8 cellular contexts compared by ENCODE assay signal in the genomic region with DNA sequence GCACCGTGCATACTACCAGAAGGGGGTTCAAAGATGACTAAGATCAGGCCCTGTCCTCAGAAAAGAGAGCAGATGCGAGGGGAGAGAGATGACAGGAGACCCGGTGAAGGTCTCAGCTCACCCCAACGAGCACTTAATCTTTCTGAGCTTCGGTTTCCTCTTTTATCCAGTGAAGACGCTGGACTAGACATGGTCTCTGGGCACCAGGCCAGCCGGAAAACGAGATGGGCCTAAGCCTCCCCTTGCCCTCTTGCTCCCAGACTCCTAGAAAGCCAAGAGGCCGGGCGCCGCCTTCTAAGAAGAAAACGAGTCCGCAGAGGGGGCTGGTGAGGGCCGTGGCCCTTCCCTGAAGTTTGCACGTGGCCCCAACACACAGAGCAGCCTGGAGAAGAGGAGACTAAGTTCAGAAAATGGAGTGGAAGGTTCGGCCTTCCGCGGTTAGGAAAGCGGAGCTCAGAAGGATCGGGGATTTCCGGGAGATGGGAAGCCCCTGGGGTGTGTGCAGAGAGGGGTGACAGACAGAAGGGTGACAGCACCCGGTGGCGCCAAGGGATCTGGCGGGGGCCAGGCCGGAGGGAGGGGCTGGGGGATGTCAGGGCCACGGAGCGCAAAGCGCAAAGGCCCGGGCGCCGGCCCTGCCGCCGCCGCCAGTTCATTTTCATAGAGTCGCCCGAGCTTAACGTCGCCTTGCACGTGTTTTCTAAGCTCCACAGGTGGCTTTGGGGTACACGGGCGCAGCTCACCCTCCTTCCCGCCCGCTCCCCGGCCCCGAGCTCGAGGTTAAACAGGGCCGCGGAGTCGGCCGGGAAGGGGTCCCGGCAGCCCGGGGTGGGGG. TPM values are rescaled to one million over a fixed set of nuclear protein-coding genes. Genes with fewer than 3 reads are reported as not detected.
DNase-seq lines count a peak whose midpoint lies in the region; ATAC-seq, FAIRE-seq and TF ChIP-seq lines count a peak whose summit lies in the region.

No MANE protein-coding gene starts in this region.

- intact Hi-C loops in GM12878 (cut with micrococcal nuclease; ENCODE audit: unreplicated experiment): loop anchor here (5.0 kb wide), 1 partner anchor 46 kb away; no protein-coding TSS in a partner anchor
- intact Hi-C loops in MCF 10A (cut with micrococcal nuclease): no loop called here

- 0 out of 2 replicates have a peak overlapping the region, but pooled peaks have one; percentile 18 for H2AFZ ChIP-seq in GM12878 (ENCODE audit: control insufficient read depth, low read depth, low read length)

- no peaks in the 10 kb centered on the region for H3K27me3 ChIP-seq in GM12878 (replicated peaks in 1 of 2; ENCODE audit: control insufficient read depth in 2 of 2, insufficient read depth in 2 of 2, low read length in 1 of 2)
- peaks cover 0 to 2% of the 10 kb centered on the region in 2 donors for H3K27me3 ChIP-seq in mucosa of rectum (ENCODE audit: control insufficient read depth in 2 of 2, insufficient read depth in 2 of 2, low read length in 2 of 2)

- peak overlapping the region; percentile 81 for H3K4me2 ChIP-seq in GM12878 (ENCODE audit: control insufficient read depth, insufficient read depth)

- SMC1A ChIA-PET in GM12878 (lab: Charles Lee; ENCODE audit: uncharacterized antibody, unreplicated experiment): interaction anchor here (0.8 to 5.0 kb wide), 9 partner anchors 10 to 105 kb away, joined by 3 to 35 read pairs (median 16); no protein-coding TSS in a partner anchor

- H3K4me1 ChIP-seq in GM12878 (ENCODE audit: control insufficient read depth, insufficient read depth, low read length) (peaks cover 13% of the 10 kb centered on the region), mucosa of rectum (ENCODE audit: control insufficient read depth in 2 of 2, insufficient read depth in 2 of 2, low read length in 2 of 2) (peaks cover 10 to 31% of the 10 kb centered on the region in 2 donors)

- H3K36me3 Mint-ChIP-seq in MCF 10A (ENCODE audit: insufficient read depth, unreplicated experiment): peaks cover 12% of the 10 kb centered on the region

- no peaks in the 10 kb centered on the region for H3K9me3 Mint-ChIP-seq in MCF 10A (ENCODE audit: unreplicated experiment)

- peak; percentile 84 for FAIRE-seq in GM12878 (lab: Jason Lieb, UNC)

- CTCF ChIA-PET in GM12878 (lab: Yijun Ruan, JAX): interaction anchor here (0.9 to 4.0 kb wide), 11 partner anchors 10 to 105 kb away, joined by 3 to 41 read pairs (median 6); no protein-coding TSS in a partner anchor
- CTCF ChIA-PET in MCF 10A (lab: Yijun Ruan, JAX): interaction anchor here (0.6 kb wide), 2 partner anchors 12 to 326 kb away, joined by 3 to 5 read pairs; no protein-coding TSS in a partner anchor

- H3K27ac ChIP-seq in GM12878 (ENCODE audit: control insufficient read depth, insufficient read depth): peak overlapping the region; percentile 82
- H3K27ac ChIP-seq in mucosa of rectum (ENCODE audit: low read depth in 2 of 2, low read length in 2 of 2): peak overlapping the region; percentile 38 to 44

- no peak for TF ChIP-seq RAD21 in GM12878 (IDR thresholded peaks at IDR 0.05; ENCODE audit: insufficient read depth, low read depth, low read length)

- WGBS in GM12878 (ENCODE audit: insufficient coverage, insufficient replicate concordance, low lambda C conversion rate, missing lambda C conversion rate): under 1% methylated on average over 52 of the region's 52 CpGs

- H3K4me3 Mint-ChIP-seq in MCF 10A (ENCODE audit: unreplicated experiment): no peak overlapping the region

- RAD21 ChIA-PET in GM12878 (lab: Charles Lee; ENCODE audit: unreplicated experiment): interaction anchor here (0.7 to 5.1 kb wide), 12 partner anchors 9 to 105 kb away, joined by 3 to 50 read pairs (median 13); no protein-coding TSS in a partner anchor

- in situ Hi-C loops in GM12878 (cut with MboI): no loop called here

- TF ChIP-seq POLR2A in NB4 (IDR thresholded peaks at IDR 0.05; ENCODE audit: extremely low read depth, insufficient read length) (no peak), GM12878 (IDR thresholded peaks at IDR 0.05; ENCODE audit: low read depth, low read length) (peak; percentile 65)

- ATAC-seq in GM18909 (IDR thresholded peaks at IDR 0.05; ENCODE audit: poor library complexity, unreplicated experiment) (peak; percentile 44), GM12878 (peak; percentile 85), HG02588 (IDR thresholded peaks at IDR 0.05; ENCODE audit: unreplicated experiment) (no peak)

- H4K20me1 ChIP-seq in GM12878 (ENCODE audit: control insufficient read depth, insufficient read depth): no peaks in the 10 kb centered on the region

- TF ChIP-seq CTCF in NB4 (IDR thresholded peaks at IDR 0.05; ENCODE audit: low read depth, low read length): no peak
- TF ChIP-seq CTCF in GM12878 (IDR thresholded peaks at IDR 0.05 in 2 of 3, conservative IDR thresholded peaks at IDR 0.05 in 1 of 3; ENCODE audit: control insufficient read depth in 2 of 3, extremely low read depth in 1 of 3, insufficient read depth in 1 of 3, low read depth in 3 of 3, low read length in 3 of 3): no peak
- no peak for TF ChIP-seq CTCF in MCF 10A (IDR thresholded peaks at IDR 0.05; ENCODE audit: unreplicated experiment)

- H3K9me3 ChIP-seq in GM12878 (replicated peaks; ENCODE audit: control insufficient read depth, insufficient read depth, low read length): no peaks in the 10 kb centered on the region
- no peaks in the 10 kb centered on the region for H3K9me3 ChIP-seq in mucosa of rectum (ENCODE audit: control insufficient read depth in 2 of 2, low read length in 2 of 2)

- DNase-seq in Ammon's horn (ENCODE audit: low spot score) (peak; percentile 37), NB4 (ENCODE audit: low read depth) (peak; percentile 59), GM12878 (ENCODE audit: low read depth, low spot score) (peak; percentile 32), MCF 10A (ENCODE audit: unreplicated experiment) (no peak), DMS114 treated with DMSO at 0.1 percent for 48 hours (lab: John Stamatoyannopoulos, UW; ENCODE audit: unreplicated experiment) (no peak)

- H3K4me1 Mint-ChIP-seq in MCF 10A (ENCODE audit: insufficient read depth, unreplicated experiment): peaks cover 13% of the 10 kb centered on the region

- peaks cover 15% of the 10 kb centered on the region for H3K27me3 Mint-ChIP-seq in MCF 10A (ENCODE audit: insufficient read depth, unreplicated experiment)

- POLR2A ChIA-PET in GM12878 (lab: Charles Lee) (interaction anchor here (0.6 to 3.8 kb wide), 12 partner anchors 10 to 161 kb away, joined by 3 to 24 read pairs (median 6); no protein-coding TSS in a partner anchor), MCF 10A (lab: Yijun Ruan, JAX) (interaction anchor here (0.6 kb wide), 1 partner anchor 319 kb away, joined by 3 read pairs; no protein-coding TSS in a partner anchor)

- no TSS peak for BruUV-seq in GM12878 (replicated peaks; lab: Mats Ljungman, UMichigan)
- no TSS peak for BruUV-seq in MCF 10A (replicated peaks; lab: Mats Ljungman, UMichigan)

- H3K27ac Mint-ChIP-seq in MCF 10A (ENCODE audit: low read depth, unreplicated experiment): no peak overlapping the region

- H3K9ac ChIP-seq in GM12878 (ENCODE audit: control insufficient read depth, insufficient read depth, low read length): peak overlapping the region; percentile 85
- peak overlapping the region; percentile 48 to 63 for H3K9ac ChIP-seq in mucosa of rectum (ENCODE audit: low read depth in 1 of 2, low read length in 2 of 2)

- peaks cover 63% of the 10 kb centered on the region for H3K79me2 ChIP-seq in GM12878 (ENCODE audit: control insufficient read depth, insufficient read depth, low read length)

- peak overlapping the region; percentile 67 for H3K4me3 ChIP-seq in NB4 (ENCODE audit: low read depth, low read length)
- H3K4me3 ChIP-seq in GM12878: peak overlapping the region; percentile 94
- H3K4me3 ChIP-seq in mucosa of rectum (ENCODE audit: low read length in 2 of 2): peak overlapping the region; percentile 64 to 72

- H3K36me3 ChIP-seq in GM12878 (ENCODE audit: control insufficient read depth in 2 of 2, insufficient read depth in 2 of 2, low read length in 1 of 2): peaks cover 6 to 14% of the 10 kb centered on the region in 2 experiments
- H3K36me3 ChIP-seq in mucosa of rectum (ENCODE audit: control insufficient read depth in 2 of 2, insufficient read depth in 2 of 2, low read length in 2 of 2): peaks cover 8% of the 10 kb centered on the region in 2 donors

- TF ChIP-seq EP300 in GM12878 (IDR thresholded peaks at IDR 0.05; ENCODE audit: borderline replicate concordance in 1 of 2, control insufficient read depth in 1 of 2, low read depth in 2 of 2, low read length in 2 of 2): no peak

RNA-seq across cellular contexts. Expression of a gene that starts 42.1 kb away (rescaled TPM):
- total RNA-seq in GM12878 (2013; cell fraction: nucleolus; rRNA removed): not detected in 2 replicates
- total RNA-seq in GM12878 (2014; rRNA removed) (not detected in 2 replicates), GM12878 (2014; rRNA removed; fragmentation: Illumina TruSeq; extraction: Trizol) (not detected in 2 replicates), GM12878 (2021) (not detected in 2 replicates), MCF 10A (2022) (not detected in 2 replicates)
- polyA plus RNA-seq in GM12878 (2011; ENCODE audit: low read depth): not detected
- polyA plus RNA-seq in GM12878 (2011; rRNA removed) (not detected in 2 replicates), GM12878 (2014; fragmentation: Illumina TruSeq; extraction: Trizol) (not detected in 2 replicates), GM12878 (2014; fragmentation: Nextera tagmentation; extraction: Ambion mirVana) (not detected), GM12878 (2014; rRNA removed) (not detected in 2 replicates), GM12878 (2016; fragmentation: Nextera tagmentation; extraction: Ambion mirVana) (not detected)
- polyA plus RNA-seq in GM12878 (2011; cell fraction: cytosol; rRNA removed): not detected in 2 replicates
- polyA plus RNA-seq in GM12878 (2011; cell fraction: nucleus; rRNA removed): not detected in 2 replicates
- polyA plus RNA-seq in GM12878 (2012): not detected in 2 replicates
- polyA minus RNA-seq in GM12878 (2011; rRNA and poly(A)+ RNA removed): not detected in 2 replicates
- not detected in 2 replicates for polyA minus RNA-seq in GM12878 (2011; cell fraction: cytosol; rRNA and poly(A)+ RNA removed)
- not detected in 2 replicates for polyA minus RNA-seq in GM12878 (2011; cell fraction: nucleus; rRNA and poly(A)+ RNA removed)

RNA-seq across cellular contexts. Expression of a gene that starts 48.4 kb away (rescaled TPM):
- 192 and 258 TPM in 2 replicates for total RNA-seq in GM12878 (2013; cell fraction: nucleolus; rRNA removed)
- total RNA-seq in GM12878 (2014; rRNA removed): 35.6 and 49.4 TPM in 2 replicates
- 20.8 and 24.4 TPM in 2 replicates for total RNA-seq in GM12878 (2014; rRNA removed; fragmentation: Illumina TruSeq; extraction: Trizol)
- total RNA-seq in GM12878 (2021): 101 and 112 TPM in 2 replicates
- 36.8 TPM for polyA plus RNA-seq in GM12878 (2011; ENCODE audit: low read depth)
- 17.6 and 41.4 TPM in 2 replicates for polyA plus RNA-seq in GM12878 (2011; rRNA removed)
- polyA plus RNA-seq in GM12878 (2011; cell fraction: cytosol; rRNA removed): 34.7 and 44.4 TPM in 2 replicates
- 238 and 247 TPM in 2 replicates for polyA plus RNA-seq in GM12878 (2011; cell fraction: nucleus; rRNA removed)
- polyA plus RNA-seq in GM12878 (2012): 50.4 and 62.8 TPM in 2 replicates
- polyA plus RNA-seq in GM12878 (2014; fragmentation: Illumina TruSeq; extraction: Trizol): 39.5 and 40.5 TPM in 2 replicates
- polyA plus RNA-seq in GM12878 (2014; fragmentation: Nextera tagmentation; extraction: Ambion mirVana): 1 to 10 TPM; 1.4 to 2.5 TPM
- 38.6 and 53.1 TPM in 2 replicates for polyA plus RNA-seq in GM12878 (2014; rRNA removed)
- 10 to 100 TPM; 16.5 to 21.4 TPM for polyA plus RNA-seq in GM12878 (2016; fragmentation: Nextera tagmentation; extraction: Ambion mirVana)
- 41.5 and 66.5 TPM in 2 replicates for polyA minus RNA-seq in GM12878 (2011; rRNA and poly(A)+ RNA removed)
- polyA minus RNA-seq in GM12878 (2011; cell fraction: cytosol; rRNA and poly(A)+ RNA removed): 31.5 and 37.0 TPM in 2 replicates
- 61.5 and 95.8 TPM in 2 replicates for polyA minus RNA-seq in GM12878 (2011; cell fraction: nucleus; rRNA and poly(A)+ RNA removed)
- total RNA-seq in MCF 10A (2022): 44.7 and 54.2 TPM in 2 replicates

RNA-seq across cellular contexts. Expression of a gene that starts 51.3 kb away (rescaled TPM):
- total RNA-seq in GM12878 (2013; cell fraction: nucleolus; rRNA removed): not detected in 2 replicates
- total RNA-seq in GM12878 (2014; rRNA removed) (not detected in 2 replicates), GM12878 (2014; rRNA removed; fragmentation: Illumina TruSeq; extraction: Trizol) (not detected in 2 replicates), GM12878 (2021) (not detected in 2 replicates), MCF 10A (2022) (not detected in 2 replicates)
- not detected for polyA plus RNA-seq in GM12878 (2011; ENCODE audit: low read depth)
- polyA plus RNA-seq in GM12878 (2011; rRNA removed) (not detected in 2 replicates), GM12878 (2014; fragmentation: Illumina TruSeq; extraction: Trizol) (not detected in 2 replicates), GM12878 (2014; fragmentation: Nextera tagmentation; extraction: Ambion mirVana) (not detected), GM12878 (2014; rRNA removed) (not detected in 2 replicates), GM12878 (2016; fragmentation: Nextera tagmentation; extraction: Ambion mirVana) (not detected)
- polyA plus RNA-seq in GM12878 (2011; cell fraction: cytosol; rRNA removed): not detected in 2 replicates
- polyA plus RNA-seq in GM12878 (2011; cell fraction: nucleus; rRNA removed): not detected in 2 replicates
- polyA plus RNA-seq in GM12878 (2012): 0.03 and 0.08 TPM in 2 replicates
- not detected in 2 replicates for polyA minus RNA-seq in GM12878 (2011; rRNA and poly(A)+ RNA removed)
- not detected in 2 replicates for polyA minus RNA-seq in GM12878 (2011; cell fraction: cytosol; rRNA and poly(A)+ RNA removed)
- polyA minus RNA-seq in GM12878 (2011; cell fraction: nucleus; rRNA and poly(A)+ RNA removed): not detected in 2 replicates

Comparison
In these comparisons a context has a peak if more than half of its experiments do, and no peak if none do; other contexts are left out.
1. DNase-seq: peak in Ammon's horn (single experiment), NB4 (single experiment) and GM12878 (single experiment); none in MCF 10A (single experiment) and DMS114 treated with DMSO at 0.1 percent for 48 hours (single experiment).
2. Peak in every context shown above with its lines, with median percentiles within 50 percentile points of each other: H3K4me3 ChIP-seq.